ENCODE assay signal across 8 cellular contexts in genomic region chr6:31399589-31400466, GRCh38. TPM values are rescaled to one million over a fixed set of nuclear protein-coding genes. Genes with fewer than 3 reads are reported as not detected.
A peak's percentile ranks its signal among the peaks of the same experiment; 100 is the strongest.
DNase-seq lines count a peak whose midpoint lies in the region; ATAC-seq and TF ChIP-seq lines count a peak whose summit lies in the region.

No MANE protein-coding gene starts in this region.

- peak overlapping the region; percentile 97 to 98 for H3K4me3 Mint-ChIP-seq in CD14-positive monocyte
- H3K4me3 Mint-ChIP-seq in endothelial cell (ENCODE audit: unreplicated experiment) = peak overlapping the region; percentile 96
- peak overlapping the region; percentile 89 for H3K4me3 Mint-ChIP-seq in memory B cell

- H3K27ac Mint-ChIP-seq in CD14-positive monocyte (peak overlapping the region; percentile 95 to 99 (median 98)), endothelial cell (ENCODE audit: unreplicated experiment) (peak overlapping the region; percentile 96), memory B cell (peak overlapping the region; percentile 71)

- peaks cover 0 to 2% (median 0%) of the 10 kb centered on the region in 7 donors for H3K9me3 Mint-ChIP-seq in CD14-positive monocyte
- H3K9me3 Mint-ChIP-seq in endothelial cell (ENCODE audit: unreplicated experiment) = no peaks in the 10 kb centered on the region
- no peaks in the 10 kb centered on the region for H3K9me3 Mint-ChIP-seq in memory B cell

- H3K36me3 Mint-ChIP-seq in CD14-positive monocyte (peaks cover 5 to 15% of the 10 kb centered on the region in 2 donors), endothelial cell (ENCODE audit: low read depth, unreplicated experiment) (peaks cover 9% of the 10 kb centered on the region), memory B cell (no peaks in the 10 kb centered on the region)

- peak; percentile 95 for TF ChIP-seq CTCF in CD14-positive monocyte (IDR thresholded peaks at IDR 0.05)
- peak; percentile 53 for TF ChIP-seq CTCF in endothelial cell (IDR thresholded peaks at IDR 0.05; ENCODE audit: unreplicated experiment)

- DNase-seq in CD14-positive monocyte (ENCODE audit: low spot score) (peak; percentile 63), NCI-H748 (lab: John Stamatoyannopoulos, UW; ENCODE audit: unreplicated experiment) (peak; percentile 70), activated T-cell treated with anti-CD3 and anti-CD28 coated beads for 1 hour (ENCODE audit: low read depth) (peak; percentile 46), endothelial cell (ENCODE audit: low spot score) (peak; percentile 78), memory B cell (ENCODE audit: low spot score in 2 of 2) (peak; percentile 41 to 56)
- peak; percentile 55 to 59 for DNase-seq in stimulated activated CD4-positive, alpha-beta T cell treated with anti-CD3 and anti-CD28 coated beads, Interleukin-4, amount 100 ng/mL, for 48 hours (ENCODE audit: low read depth in 2 of 2)

- peak; percentile 34 for ATAC-seq in GM21786 (IDR thresholded peaks at IDR 0.05; ENCODE audit: unreplicated experiment)
- peak; percentile 26 for ATAC-seq in memory B cell (ENCODE audit: low read depth)
- ATAC-seq in HG02840 (IDR thresholded peaks at IDR 0.05; ENCODE audit: low FRiP score, unreplicated experiment) = no peak

- intact Hi-C loops in CD14-positive monocyte (cut with micrococcal nuclease) = loop anchor here in 1 of 2 donors (2.0 kb wide), 1 partner anchor 41 kb away; no protein-coding TSS in a partner anchor

- H3K27me3 Mint-ChIP-seq in CD14-positive monocyte (ENCODE audit: low read depth in 3 of 3) (peaks cover 0 to 5% (median 3%) of the 10 kb centered on the region in 3 donors), endothelial cell (ENCODE audit: unreplicated experiment) (peaks cover 10% of the 10 kb centered on the region), memory B cell (no peaks in the 10 kb centered on the region)

- peaks cover 60% of the 10 kb centered on the region for H3K4me1 Mint-ChIP-seq in CD14-positive monocyte
- H3K4me1 Mint-ChIP-seq in endothelial cell (ENCODE audit: unreplicated experiment) = peaks cover 38% of the 10 kb centered on the region
- H3K4me1 Mint-ChIP-seq in memory B cell = peaks cover 41% of the 10 kb centered on the region

RNA-seq across cellular contexts. Expression of gene MICA, which starts 3.6 kb away (rescaled TPM):
- polyA plus RNA-seq in CD14-positive monocyte = 1 to 10 TPM; 5.6 to 6.9 TPM
- total RNA-seq in endothelial cell (ENCODE audit: unreplicated experiment) = 16.6 TPM

RNA-seq across cellular contexts. Expression of gene HLA-B, which starts 42.8 kb away (rescaled TPM):
- 1,000 to 10,000 TPM; 6,126 to 6,999 TPM for polyA plus RNA-seq in CD14-positive monocyte
- total RNA-seq in endothelial cell (ENCODE audit: unreplicated experiment) = 301 TPM
